ENCODE assay signal across 11 cellular contexts in the genomic region with DNA sequence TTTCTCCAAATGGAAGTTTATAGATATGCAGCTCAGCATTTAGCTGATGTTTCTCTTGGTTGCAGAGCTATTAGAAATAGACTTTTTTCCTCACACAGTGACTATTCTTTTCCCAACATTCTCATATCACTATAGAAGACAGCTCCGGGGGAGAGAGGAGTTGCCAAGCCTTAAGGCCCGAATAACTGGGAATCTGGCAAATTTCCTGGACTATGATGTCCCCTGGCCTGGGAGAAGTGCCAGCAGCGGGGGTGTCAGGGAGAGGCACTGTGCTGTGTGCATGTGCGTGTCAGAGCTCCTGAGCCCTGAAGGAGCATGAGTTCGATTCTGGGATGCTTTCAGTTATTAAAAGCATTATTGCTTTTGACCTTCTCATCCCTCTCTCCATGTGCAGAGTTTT.
DNase-seq lines count a peak whose midpoint lies in the region; ATAC-seq and TF ChIP-seq lines count a peak whose summit lies in the region.
"Had no signal": no experiment of that assay in that cellular context is flagged by ENCODE, and none has a peak within 500 bp of the region (broad histone marks: within the 10 kb centered on the region; RNA-seq: fewer than 3 reads in every experiment).

No MANE protein-coding gene starts in this region.

- H4K20me1 ChIP-seq in SK-N-SH (ENCODE audit: insufficient read depth) = no peaks in the 10 kb centered on the region

- no peak overlapping the region for H3K4me3 Mint-ChIP-seq in T-cell
- H3K4me3 Mint-ChIP-seq: stimulated activated effector memory CD8-positive, alpha-beta T cell treated with anti-CD3 and anti-CD28 coated beads, Interleukin-12 subunit alpha, Interleukin-12 subunit beta, amount 100 ng/mL, for 72 hours had no signal

- no peaks in the 10 kb centered on the region for H3K36me3 ChIP-seq in SK-N-SH (replicated peaks in 1 of 2; ENCODE audit: control insufficient read depth in 1 of 2, insufficient read depth in 2 of 2, low read length in 1 of 2)
- no peaks in the 10 kb centered on the region for H3K36me3 ChIP-seq in rectal smooth muscle tissue (ENCODE audit: control insufficient read depth, insufficient read depth, low read length)

- H3K9ac ChIP-seq in SK-N-SH (no peak overlapping the region; the same call in 1 of the 2 replicates), rectal smooth muscle tissue (ENCODE audit: low read length) (no peak overlapping the region)

- WGBS in SK-N-SH (ENCODE audit: low lambda C conversion rate) = 15% methylated on average over 5 of the region's 5 CpGs

- intact Hi-C loops in Right ventricle myocardium inferior (cut with DNase I) = no loop called here

- H3K4me3 ChIP-seq in SK-N-SH (ENCODE audit: low read depth in 2 of 2, low read length in 1 of 2) (no peak overlapping the region), rectal smooth muscle tissue (ENCODE audit: low read length) (no peak overlapping the region)

- peak; percentile 51 to 67; a peak in 3 of 4 replicates for TF ChIP-seq EP300 in SK-N-SH (IDR thresholded peaks at IDR 0.05; ENCODE audit: borderline replicate concordance in 1 of 2, low read depth in 1 of 2, low read length in 1 of 2)

- DNase-seq in EH (ENCODE audit: low read depth) (peak; percentile 95), SK-N-SH (peak; percentile 68), Right ventricle myocardium inferior (ENCODE audit: missing footprints) (no peak), UCSD-AML1 (lab: John Stamatoyannopoulos, UW; ENCODE audit: unreplicated experiment) (no peak), T-cell (no peak)
- DNase-seq in activated CD4-positive, CD25-positive, alpha-beta regulatory T cell treated with anti-CD3 and anti-CD28 coated beads, Interleukin-2, amount 50 U/mL, for 72 hours = no peak
- no peak for DNase-seq in activated CD4-positive, alpha-beta T cell treated with anti-CD3 and anti-CD28 coated beads for 48 hours
- DNase-seq: activated gamma-delta T cell, SIG-M5 had no signal

- H3K4me1 Mint-ChIP-seq in T-cell = peaks cover 16 to 24% (median 17%) of the 10 kb centered on the region in 3 donors

- H3K27ac Mint-ChIP-seq in T-cell = no peak overlapping the region
- H3K27ac Mint-ChIP-seq: stimulated activated effector memory CD8-positive, alpha-beta T cell treated with anti-CD3 and anti-CD28 coated beads, Interleukin-12 subunit alpha, Interleukin-12 subunit beta, amount 100 ng/mL, for 72 hours had no signal

- CTCF ChIA-PET in SK-N-SH (lab: Yijun Ruan, JAX) = interaction anchor here (0.7 to 1.2 kb wide), 4 partner anchors 8 to 498 kb away, joined by 3 read pairs; no protein-coding TSS in a partner anchor
- CTCF ChIA-PET in T-cell (lab: Charles Lee) = no interaction called here

- H3K4me2 ChIP-seq in SK-N-SH = peak overlapping the region; percentile 38; the same call in 1 of the 2 replicates

- no peaks in the 10 kb centered on the region for H3K9me2 ChIP-seq in SK-N-SH

- H2AFZ ChIP-seq in SK-N-SH (ENCODE audit: low read depth) = no peak overlapping the region

- H3K79me2 ChIP-seq in SK-N-SH (ENCODE audit: insufficient read depth) = no peaks in the 10 kb centered on the region

- H3F3A ChIP-seq in SK-N-SH (replicated peaks; ENCODE audit: insufficient read depth) = peaks cover 26% of the 10 kb centered on the region

- H3K4me1 ChIP-seq in SK-N-SH (ENCODE audit: control insufficient read depth in 1 of 2, insufficient read depth in 2 of 2, low read depth in 1 of 2, low read length in 1 of 2) = peaks cover 31 to 41% of the 10 kb centered on the region in 2 experiments
- H3K4me1 ChIP-seq in rectal smooth muscle tissue (ENCODE audit: control insufficient read depth, insufficient read depth, low read length) = peaks cover 27% of the 10 kb centered on the region

- H3K36me3 Mint-ChIP-seq in T-cell = peaks cover 3% of the 10 kb centered on the region
- H3K36me3 Mint-ChIP-seq: stimulated activated effector memory CD8-positive, alpha-beta T cell treated with anti-CD3 and anti-CD28 coated beads, Interleukin-12 subunit alpha, Interleukin-12 subunit beta, amount 100 ng/mL, for 72 hours had no signal

- H3K27me3 Mint-ChIP-seq in T-cell = no peaks in the 10 kb centered on the region

- TF ChIP-seq RAD21 in SK-N-SH (IDR thresholded peaks at IDR 0.05; ENCODE audit: low read length) = 0 out of 2 replicates have a peak, but pooled peaks have one; percentile 5

- peak overlapping the region; percentile 59 to 72; a peak in 3 of 4 replicates for H3K27ac ChIP-seq in SK-N-SH (ENCODE audit: low read depth in 2 of 2, low read length in 1 of 2)
- H3K27ac ChIP-seq in rectal smooth muscle tissue (ENCODE audit: low read depth, low read length) = peak overlapping the region; percentile 24

- ATAC-seq in Right ventricle myocardium inferior = peak; percentile 74
- ATAC-seq in T-cell (replicated peaks in 1 of 4) = no peak
- ATAC-seq: stimulated activated effector memory CD8-positive, alpha-beta T cell treated with anti-CD3 and anti-CD28 coated beads, Interleukin-12 subunit alpha, Interleukin-12 subunit beta, amount 100 ng/mL, for 72 hours had no signal

- H3K27me3 ChIP-seq in SK-N-SH (ENCODE audit: insufficient read depth) (no peaks in the 10 kb centered on the region), rectal smooth muscle tissue (ENCODE audit: control insufficient read depth, insufficient read depth, low read length) (no peaks in the 10 kb centered on the region)

- POLR2A ChIA-PET in SK-N-SH (lab: Yijun Ruan, JAX) = interaction anchor here (0.6 to 1.4 kb wide), 2 partner anchors 80 to 351 kb away, joined by 3 read pairs; partner anchors contain the start of gene SRBD1
- POLR2A ChIA-PET in T-cell (lab: Charles Lee) = no interaction called here

- H3K9me3 Mint-ChIP-seq in T-cell = no peaks in the 10 kb centered on the region
- H3K9me3 Mint-ChIP-seq: stimulated activated effector memory CD8-positive, alpha-beta T cell treated with anti-CD3 and anti-CD28 coated beads, Interleukin-12 subunit alpha, Interleukin-12 subunit beta, amount 100 ng/mL, for 72 hours had no signal

- TF ChIP-seq CTCF in SK-N-SH (IDR thresholded peaks at IDR 0.05) = no peak

- H3K9me3 ChIP-seq in SK-N-SH = no peaks in the 10 kb centered on the region

TF ChIP-seq in SK-N-SH, 30 proteins besides CTCF, POLR2A, EP300 and RAD21 (continues in another document):
- TF ChIP-seq RFX5 (IDR thresholded peaks at IDR 0.05; ENCODE audit: low read length) = no peak
- no peak for TF ChIP-seq REST (IDR thresholded peaks at IDR 0.05; ENCODE audit: low read depth, low read length)
- TF ChIP-seq GABPA (IDR thresholded peaks at IDR 0.05; ENCODE audit: low read depth) = no peak
- 0 out of 2 replicates have a peak, but pooled peaks have one; percentile 27 for TF ChIP-seq RXRA (IDR thresholded peaks at IDR 0.05; ENCODE audit: borderline replicate concordance, low read depth)
- TF ChIP-seq, protein P1, sequence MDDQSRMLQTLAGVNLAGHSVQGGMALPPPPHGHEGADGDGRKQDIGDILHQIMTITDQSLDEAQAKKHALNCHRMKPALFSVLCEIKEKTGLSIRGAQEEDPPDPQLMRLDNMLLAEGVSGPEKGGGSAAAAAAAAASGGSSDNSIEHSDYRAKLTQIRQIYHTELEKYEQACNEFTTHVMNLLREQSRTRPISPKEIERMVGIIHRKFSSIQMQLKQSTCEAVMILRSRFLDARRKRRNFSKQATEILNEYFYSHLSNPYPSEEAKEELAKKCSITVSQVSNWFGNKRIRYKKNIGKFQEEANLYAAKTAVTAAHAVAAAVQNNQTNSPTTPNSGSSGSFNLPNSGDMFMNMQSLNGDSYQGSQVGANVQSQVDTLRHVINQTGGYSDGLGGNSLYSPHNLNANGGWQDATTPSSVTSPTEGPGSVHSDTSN (IDR thresholded peaks at IDR 0.05) = peak; percentile 57
- no peak for TF ChIP-seq GATA2 (CRISPR knock-in tag; IDR thresholded peaks at IDR 0.05)
- peak; percentile 80 for TF ChIP-seq MXI1 (IDR thresholded peaks at IDR 0.05; ENCODE audit: low read depth, low read length)
- TF ChIP-seq TEAD4 (IDR thresholded peaks at IDR 0.05; ENCODE audit: borderline replicate concordance, insufficient read depth) = peak; percentile 48; the same call in 1 of the 2 replicates
- TF ChIP-seq, protein P2, sequence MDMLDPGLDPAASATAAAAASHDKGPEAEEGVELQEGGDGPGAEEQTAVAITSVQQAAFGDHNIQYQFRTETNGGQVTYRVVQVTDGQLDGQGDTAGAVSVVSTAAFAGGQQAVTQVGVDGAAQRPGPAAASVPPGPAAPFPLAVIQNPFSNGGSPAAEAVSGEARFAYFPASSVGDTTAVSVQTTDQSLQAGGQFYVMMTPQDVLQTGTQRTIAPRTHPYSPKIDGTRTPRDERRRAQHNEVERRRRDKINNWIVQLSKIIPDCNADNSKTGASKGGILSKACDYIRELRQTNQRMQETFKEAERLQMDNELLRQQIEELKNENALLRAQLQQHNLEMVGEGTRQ (IDR thresholded peaks at IDR 0.05; ENCODE audit: borderline replicate concordance, low read depth, low read length) = no peak
- TF ChIP-seq FOSL2 (IDR thresholded peaks at IDR 0.05; ENCODE audit: borderline replicate concordance, low read depth) = peak; percentile 46; the same call in 1 of the 2 replicates
- TF ChIP-seq NFIC (IDR thresholded peaks at IDR 0.05; ENCODE audit: borderline replicate concordance) = peak; percentile 95
- TF ChIP-seq MEF2A (IDR thresholded peaks at IDR 0.05; ENCODE audit: borderline replicate concordance, low read depth) = no peak
- TF ChIP-seq TCF12 (IDR thresholded peaks at IDR 0.05) = peak; percentile 67

Comparison
In these comparisons a context has a peak if more than half of its experiments do, and no peak if none do; other contexts are left out.
1. DNase-seq: peak in EH (single experiment) and SK-N-SH (single experiment); none in Right ventricle myocardium inferior (single experiment), activated CD4-positive, CD25-positive, alpha-beta regulatory T cell treated with anti-CD3 and anti-CD28 coated beads, Interleukin-2, amount 50 U/mL, for 72 hours (single experiment), activated CD4-positive, alpha-beta T cell treated with anti-CD3 and anti-CD28 coated beads for 48 hours (single experiment), UCSD-AML1 (single experiment) and T-cell (0 of 34).